Comparison of ENCODE assay signal across 8 cellular contexts in the genomic region with DNA sequence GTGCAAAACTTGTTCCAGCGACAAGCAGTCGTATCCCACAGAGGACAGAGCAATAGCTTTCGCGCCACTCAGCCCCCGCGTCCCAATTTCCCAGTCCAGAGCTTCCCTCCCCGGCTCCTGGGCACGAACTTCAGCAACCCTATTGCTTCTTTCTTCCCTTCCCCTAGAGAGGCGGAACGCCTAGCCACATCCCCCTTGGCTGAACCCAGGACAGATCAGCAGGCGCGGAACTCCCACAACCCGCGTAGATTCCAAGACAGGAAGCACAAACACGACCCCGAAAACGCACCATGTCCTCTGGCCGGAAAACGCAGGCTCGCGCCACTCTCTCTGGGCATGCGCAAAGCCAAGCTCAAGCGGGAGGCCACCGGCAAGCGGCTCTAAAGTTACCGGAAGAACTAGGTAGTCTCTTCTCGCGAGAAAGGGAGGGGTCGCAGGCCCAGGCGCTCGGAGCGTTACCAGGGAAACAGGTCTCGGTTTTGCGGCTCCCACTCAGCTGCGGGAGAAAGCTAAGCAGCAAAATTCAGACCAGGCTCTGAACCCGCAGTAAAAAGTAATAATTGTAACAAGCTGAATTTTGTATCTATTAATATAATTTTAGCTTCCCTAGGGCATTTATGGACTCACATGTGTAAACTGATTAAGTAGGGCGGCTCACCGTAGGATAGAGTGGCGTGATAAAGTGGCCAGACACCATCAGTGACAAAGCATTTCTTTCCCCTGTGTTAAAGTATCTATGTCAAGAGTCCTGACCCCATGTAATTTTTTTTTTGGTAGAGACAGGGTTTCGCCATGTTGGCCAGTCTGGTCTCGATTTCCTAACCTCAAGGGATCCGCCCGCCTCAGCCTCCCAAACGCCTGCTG. TPM values are rescaled to one million over a fixed set of nuclear protein-coding genes. Genes with fewer than 3 reads are reported as not detected.
DNase-seq lines count a peak whose midpoint lies in the region; ATAC-seq and TF ChIP-seq lines count a peak whose summit lies in the region.

A gene (minus strand): TSS at position 323 of the 864 bp plus-strand sequence. CDS start 31 bp downstream, at position 292.

- H3K27ac ChIP-seq in cardiac muscle cell (peak within 1 kb of the TSS; percentile 94), parathyroid adenoma (peak within 1 kb of the TSS; percentile 76), transverse colon (peak within 1 kb of the TSS; percentile 89 to 96 (median 94))

- peaks cover 24% of the 10 kb centered on the region for H3K4me1 ChIP-seq in adipocyte (ENCODE audit: control insufficient read depth, insufficient read depth, low read length)
- peaks cover 9% of the 10 kb centered on the region for H3K4me1 ChIP-seq in cardiac muscle cell (ENCODE audit: low read depth)
- H3K4me1 ChIP-seq in parathyroid adenoma: no peaks in the 10 kb centered on the region
- H3K4me1 ChIP-seq in transverse colon: peaks cover 4 to 32% (median 13%) of the 10 kb centered on the region in 4 donors

- H3K36me3 ChIP-seq in adipocyte (ENCODE audit: control insufficient read depth, insufficient read depth, low read length, severe bottlenecking) (peaks cover 31% of the 10 kb centered on the region), cardiac muscle cell (peaks cover 10% of the 10 kb centered on the region), parathyroid adenoma (ENCODE audit: control insufficient read depth, insufficient read depth, low read length) (no peaks in the 10 kb centered on the region), transverse colon (peaks cover 0 to 7% (median 2%) of the 10 kb centered on the region in 4 donors)

- H3K9ac ChIP-seq in adipocyte (ENCODE audit: low read length) (peak within 1 kb of the TSS; percentile 93), parathyroid adenoma (peak within 1 kb of the TSS; percentile 13)

- ATAC-seq in HG02798 (IDR thresholded peaks at IDR 0.05; ENCODE audit: poor library complexity, unreplicated experiment): peak; percentile 98

- in situ Hi-C loops in transverse colon (cut with MboI; ENCODE audit: low pct_ligation_motif_present in 1 of 4, low pct_unique_long_range_greater_than_20kb in 1 of 4, low sequenced_read_pairs in 3 of 4): no loop called here

- no peak for TF ChIP-seq EP300 in transverse colon (IDR thresholded peaks at IDR 0.05; ENCODE audit: low read depth)

- TF ChIP-seq POLR2A in transverse colon (IDR thresholded peaks at IDR 0.05): peak; percentile 92

- TF ChIP-seq CTCF in GM12875 (IDR thresholded peaks at IDR 0.05; ENCODE audit: borderline replicate concordance, insufficient read depth, low read depth, low read length) (no peak), cardiac muscle cell (IDR thresholded peaks at IDR 0.05; ENCODE audit: low read depth, low read length) (no peak), parathyroid adenoma (IDR thresholded peaks at IDR 0.05) (no peak), transverse colon (IDR thresholded peaks at IDR 0.05) (no peak)

- intact Hi-C loops in transverse colon (cut with DNase I; ENCODE audit: low total_unique reads): no loop called here

- peak within 1 kb of the TSS; percentile 77 for H3K4me2 ChIP-seq in parathyroid adenoma (ENCODE audit: low read length)

- peak within 1 kb of the TSS; percentile 96 for H2AFZ ChIP-seq in parathyroid adenoma

- H3K27me3 ChIP-seq in adipocyte (replicated peaks; ENCODE audit: control insufficient read depth, insufficient read depth, low read length) (no peaks in the 10 kb centered on the region), cardiac muscle cell (no peaks in the 10 kb centered on the region), parathyroid adenoma (ENCODE audit: control insufficient read depth, insufficient read depth, low read length) (no peaks in the 10 kb centered on the region), transverse colon (no peaks in the 10 kb centered on the region)

- H3K4me3 ChIP-seq in GM12875 (ENCODE audit: low read depth, low read length) (peak within 1 kb of the TSS; percentile 88), adipocyte (ENCODE audit: low read length) (peak within 1 kb of the TSS; percentile 94), cardiac muscle cell (peak within 1 kb of the TSS; percentile 55), parathyroid adenoma (ENCODE audit: low read depth, low read length) (peak within 1 kb of the TSS; percentile 92), transverse colon (peak within 1 kb of the TSS; percentile 59 to 85 (median 82))

- H3K79me2 ChIP-seq in parathyroid adenoma: no peaks in the 10 kb centered on the region

- peak; percentile 98 for DNase-seq in NCI-H1436 (lab: John Stamatoyannopoulos, UW)
- peak; percentile 90 for DNase-seq in T follicular helper cell (ENCODE audit: low read depth)
- peak; percentile 99 for DNase-seq in adipocyte (ENCODE audit: low read depth)
- peak; percentile 99 for DNase-seq in cardiac muscle cell (ENCODE audit: low read depth in 1 of 2, low spot score in 1 of 2)
- peak; percentile 95 for DNase-seq in transverse colon

- H3K9me3 ChIP-seq in adipocyte (ENCODE audit: control insufficient read depth, low read length): no peaks in the 10 kb centered on the region
- no peaks in the 10 kb centered on the region for H3K9me3 ChIP-seq in cardiac muscle cell (ENCODE audit: low read depth)
- no peaks in the 10 kb centered on the region for H3K9me3 ChIP-seq in parathyroid adenoma (ENCODE audit: control insufficient read depth, low read length)
- H3K9me3 ChIP-seq in transverse colon: no peaks in the 10 kb centered on the region

- 11 to 37% methylated on average over 6 to 44 of the region's 44 CpGs for WGBS in transverse colon (ENCODE audit: low coverage in 1 of 2), 2 donors

RNA-seq across cellular contexts. Expression of the gene that starts here (rescaled TPM):
- total RNA-seq in cardiac muscle cell (8.5 and 14.2 TPM in 2 replicates), transverse colon (10 to 100 TPM in 3 of 4 donors, 1 to 10 TPM in 1; 8.6 to 57.5 (median 17.8) TPM)
- polyA plus RNA-seq in cardiac muscle cell: 14.0 and 18.2 TPM in 2 replicates

Comparison
In these comparisons a context has a peak if more than half of its experiments do, and no peak if none do; other contexts are left out.
1. Peak in every context shown above with its lines: DNase-seq, ATAC-seq, H3K4me3 ChIP-seq and H3K27ac ChIP-seq.